25 cellular contexts compared by ENCODE assay signal in genomic region chr3:26369133-26369532, GRCh38.
DNase-seq lines count a peak whose midpoint lies in the region; ATAC-seq, FAIRE-seq and TF ChIP-seq lines count a peak whose summit lies in the region.
"Had no signal": no experiment of that assay in that cellular context is flagged by ENCODE, and none has a peak within 500 bp of the region (broad histone marks: within the 10 kb centered on the region; RNA-seq: fewer than 3 reads in every experiment).

No MANE protein-coding gene starts in this region.

- peaks cover 0 to 25% (median 15%) of the 10 kb centered on the region in 10 experiments; a peak in 13 of 20 replicates for H3K4me1 ChIP-seq in BLaER1 treated with 17β-estradiol and CSF1 and Interleukin-3, amounts not matched to agents 10 nM and 100 nM
- H3K4me1 ChIP-seq in HepG2 (ENCODE audit: insufficient read depth, low read length) = no peaks in the 10 kb centered on the region
- H3K4me1 ChIP-seq: Peyer's patch, right lobe of liver, SJSA1, tibial nerve had no signal

- no peaks in the 10 kb centered on the region for H3K79me2 ChIP-seq in HepG2 (ENCODE audit: insufficient read depth, low read length)

- BruUV-seq in HepG2 (replicated peaks; lab: Mats Ljungman, UMichigan) = no TSS peak

- no peak overlapping the region for H3K4me3 ChIP-seq in BLaER1 treated with 17β-estradiol and CSF1 and Interleukin-3, amounts not matched to agents 10 nM and 100 nM
- no peak overlapping the region for H3K4me3 ChIP-seq in HepG2 (replicated peaks in 1 of 3; ENCODE audit: insufficient read depth in 1 of 3, low read depth in 2 of 3, low read length in 3 of 3)
- H3K4me3 ChIP-seq: Peyer's patch, right lobe of liver, SJSA1, tibial nerve had no signal

- POLR2A ChIA-PET in HepG2 (lab: Yijun Ruan, JAX) = no interaction called here

- H3K36me3 ChIP-seq in BLaER1 treated with 17β-estradiol and CSF1 and Interleukin-3, amounts not matched to agents 10 nM and 100 nM = no peaks in the 10 kb centered on the region
- H3K36me3 ChIP-seq in HepG2 (replicated peaks in 1 of 2; ENCODE audit: control insufficient read depth in 1 of 2, insufficient read depth in 2 of 2, low read length in 2 of 2) = no peaks in the 10 kb centered on the region
- H3K36me3 ChIP-seq: Peyer's patch, right lobe of liver, SJSA1, tibial nerve had no signal

- peaks cover 0 to 5% (median 0%) of the 10 kb centered on the region in 11 experiments; a peak in 2 of 22 replicates for H3K9me3 ChIP-seq in BLaER1 treated with 17β-estradiol and CSF1 and Interleukin-3, amounts not matched to agents 10 nM and 100 nM (replicated peaks in 1 of 11)
- peaks cover 83% of the 10 kb centered on the region for H3K9me3 ChIP-seq in HepG2 (ENCODE audit: low read length)
- H3K9me3 ChIP-seq: Peyer's patch, right lobe of liver, SJSA1, tibial nerve had no signal

- DNase-seq in HT-29 (ENCODE audit: low spot score) (peak; percentile 1), RKO (ENCODE audit: low spot score) (peak; percentile 12), iPS-NIHi7 (ENCODE audit: extremely low spot score) (peak; percentile 54), HepG2 (ENCODE audit: low spot score) (no peak), amygdala (lab: John Stamatoyannopoulos, UW) (no peak)
- DNase-seq in activated CD8-positive, alpha-beta memory T cell treated with anti-CD3 and anti-CD28 coated beads for 24 hours = no peak
- DNase-seq: activated CD4-positive, alpha-beta T cell treated with anti-CD3 and anti-CD28 coated beads for 4 hours; activated naive CD4-positive, alpha-beta T cell treated with anti-CD3 and anti-CD28 coated beads, Interleukin-2, amount 50 U/mL, for 16 hours; activated T-cell treated with anti-CD3 and anti-CD28 coated beads, Interleukin-2, amount 50 U/mL, for 48 hours; anterior cingulate cortex; caudate nucleus; CD4-positive, alpha-beta memory T cell; DMS153; GF-D8; GOT3; NCI-H1436; NCI-H524 treated with DMSO at 0.1 percent for 48 hours; Peyer's patch; right lobe of liver; T-helper 17 cell had no signal

- H4K20me1 ChIP-seq in BLaER1 treated with 17β-estradiol and CSF1 and Interleukin-3, amounts not matched to agents 10 nM and 100 nM = no peaks in the 10 kb centered on the region
- H4K20me1 ChIP-seq in HepG2 (ENCODE audit: insufficient read depth, low read length) = no peaks in the 10 kb centered on the region

- TF ChIP-seq EP300 in HepG2 (IDR thresholded peaks at IDR 0.05; ENCODE audit: low read depth in 2 of 2, low read length in 2 of 2) (no peak), HepG2 (CRISPR knock-in tag; IDR thresholded peaks at IDR 0.05; ENCODE audit: borderline replicate concordance) (no peak)

- no peak for TF ChIP-seq CTCF in HepG2 (CRISPR knock-in tag; IDR thresholded peaks at IDR 0.05)

- WGBS in HepG2 (ENCODE audit: low lambda C conversion rate) = 15% methylated on average over 7 of the region's 7 CpGs

- no peak for TF ChIP-seq POLR2A in HepG2 (IDR thresholded peaks at IDR 0.05; ENCODE audit: insufficient read depth in 1 of 2, low read depth in 2 of 2, low read length in 2 of 2)

- H2AFZ ChIP-seq in HepG2 (ENCODE audit: low read length) = no peak overlapping the region

- intact Hi-C loops in HepG2 (cut with micrococcal nuclease; ENCODE audit: unreplicated experiment) = no loop called here

- no peak for FAIRE-seq in HepG2 (lab: Jason Lieb, UNC)
- FAIRE-seq: endometrium had no signal

- TF ChIP-seq RAD21 in HepG2 (CRISPR knock-in tag; IDR thresholded peaks at IDR 0.05) = no peak

- no peak overlapping the region for H3K27ac ChIP-seq in BLaER1 treated with 17β-estradiol and CSF1 and Interleukin-3, amounts not matched to agents 10 nM and 100 nM
- no peak overlapping the region for H3K27ac ChIP-seq in HepG2 (ENCODE audit: extremely low read length, insufficient read depth, low read length)
- H3K27ac ChIP-seq: Peyer's patch, right lobe of liver, SJSA1, tibial nerve had no signal

- H3K27me3 ChIP-seq in BLaER1 treated with 17β-estradiol and CSF1 and Interleukin-3, amounts not matched to agents 10 nM and 100 nM = no peaks in the 10 kb centered on the region
- H3K27me3 ChIP-seq in HepG2 (ENCODE audit: control insufficient read depth in 1 of 2, insufficient read depth in 2 of 2, low read length in 2 of 2) = no peaks in the 10 kb centered on the region
- H3K27me3 ChIP-seq: Peyer's patch, right lobe of liver, SJSA1, tibial nerve had no signal

- no peak overlapping the region for H3K9ac ChIP-seq in BLaER1 treated with 17β-estradiol and CSF1 and Interleukin-3, amounts not matched to agents 10 nM and 100 nM
- no peak overlapping the region for H3K9ac ChIP-seq in HepG2 (ENCODE audit: insufficient read depth, low read depth, low read length)

- ATAC-seq in HG02870 (IDR thresholded peaks at IDR 0.05; ENCODE audit: unreplicated experiment) (no peak), HepG2 (no peak)
- ATAC-seq: right lobe of liver, T-helper 17 cell had no signal

- in situ Hi-C loops in HepG2 (cut with HindIII; ENCODE audit: extremely low pct_ligation_motif_present, low pct_unique_long_range_greater_than_20kb) = no loop called here

- CTCF ChIA-PET in HepG2 (lab: Yijun Ruan, JAX; ENCODE audit: low intra/inter-chr PET ratio, low total read pairs) = no interaction called here

- peak overlapping the region in 6 of 11 experiments; percentile 33 to 60 (median 52); a peak in 8 of 22 replicates for H3K4me2 ChIP-seq in BLaER1 treated with 17β-estradiol and CSF1 and Interleukin-3, amounts not matched to agents 10 nM and 100 nM
- no peak overlapping the region for H3K4me2 ChIP-seq in HepG2 (ENCODE audit: low read depth, low read length)

TF ChIP-seq in HepG2, 621 proteins besides CTCF, POLR2A, EP300 and RAD21:
- TF ChIP-seq ZNF333 (CRISPR knock-in tag; IDR thresholded peaks at IDR 0.05; ENCODE audit: borderline replicate concordance) (no peak), BCL3 (CRISPR knock-in tag; IDR thresholded peaks at IDR 0.05) (no peak), SOX6 (IDR thresholded peaks at IDR 0.05) (no peak), SOX6 (CRISPR knock-in tag; IDR thresholded peaks at IDR 0.05) (no peak), RFXAP (CRISPR knock-in tag; IDR thresholded peaks at IDR 0.05; ENCODE audit: borderline replicate concordance) (no peak), ZSCAN30 (CRISPR knock-in tag; IDR thresholded peaks at IDR 0.05) (no peak), ZNF280B (CRISPR knock-in tag; IDR thresholded peaks at IDR 0.05; ENCODE audit: borderline replicate concordance) (no peak), ZNF329 (CRISPR knock-in tag; IDR thresholded peaks at IDR 0.05; ENCODE audit: low read depth) (no peak), TP53 (CRISPR knock-in tag; conservative IDR thresholded peaks at IDR 0.05) (no peak), ZFP41 (CRISPR knock-in tag; IDR thresholded peaks at IDR 0.05; ENCODE audit: borderline replicate concordance) (no peak), PATZ1 (CRISPR knock-in tag; IDR thresholded peaks at IDR 0.05) (no peak), ZNF737 (CRISPR knock-in tag; IDR thresholded peaks at IDR 0.05; ENCODE audit: borderline replicate concordance) (no peak), ZSCAN20 (CRISPR knock-in tag; IDR thresholded peaks at IDR 0.05; ENCODE audit: borderline replicate concordance) (no peak), MXD3 (CRISPR knock-in tag; IDR thresholded peaks at IDR 0.05) (no peak)
TF ChIP-seq in HepG2: peak in this region for 0.

Comparison
In these comparisons a context has a peak if more than half of its experiments do, and no peak if none do; other contexts are left out.
1. DNase-seq: peak in HT-29 (single experiment), RKO (single experiment) and iPS-NIHi7 (single experiment); none in activated CD8-positive, alpha-beta memory T cell treated with anti-CD3 and anti-CD28 coated beads for 24 hours (single experiment), HepG2 (single experiment) and amygdala (0 of 56).